32 cellular contexts compared by ENCODE assay signal in the genomic region with DNA sequence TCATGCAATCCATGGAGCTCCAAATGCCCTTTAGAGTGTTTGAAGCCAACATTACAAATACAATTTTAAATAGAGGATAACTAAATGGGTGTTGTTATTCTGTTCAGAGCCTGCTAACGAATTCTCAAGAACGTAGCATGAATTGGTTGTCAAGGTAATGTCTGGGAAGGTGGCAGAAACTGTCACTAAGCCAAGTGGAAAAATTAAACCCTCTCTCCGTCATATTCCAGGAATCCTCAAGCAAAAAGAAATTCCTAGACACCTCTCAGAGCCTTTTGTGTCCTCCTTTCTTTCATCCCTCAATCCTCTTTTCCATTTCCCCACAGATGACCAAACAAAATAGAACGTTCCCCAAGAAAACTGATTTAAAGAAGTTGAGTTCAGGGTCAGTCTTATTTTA.
"Had no signal": no experiment of that assay in that cellular context is flagged by ENCODE, and none has a peak within 500 bp of the region (broad histone marks: within the 10 kb centered on the region; RNA-seq: fewer than 3 reads in every experiment).

No MANE protein-coding gene starts in this region.

- H3K27ac ChIP-seq: body of pancreas, breast epithelium, cardiac muscle cell, coronary artery, dorsolateral prefrontal cortex, esophagus squamous epithelium, gastroesophageal sphincter, WERI-Rb-1 had no signal

- H3K4me3 Mint-ChIP-seq: activated B cell treated with CpG ODN at 0.5 μM for 24 hours; activated CD8-positive, alpha-beta T cell treated with anti-CD3 and anti-CD28 coated beads for 36 hours; activated naive CD8-positive, alpha-beta T cell; activated T-cell treated with anti-CD3 and anti-CD28 coated beads, Interleukin-2, amount 50 U/mL, for 4 hours; activated T-helper 17 cell treated with anti-CD3 and anti-CD28 coated beads, Interleukin-2, amount 50 U/mL, for 72 hours; dendritic cell treated with granulocyte-macrophage colony-stimulating factor and Interleukin-4, amounts not matched to agents 40 ng/mL and 50 ng/mL, for 4 days; T-helper 17 cell; T-helper 2 cell treated with Interferon-gamma antibody and Interleukin-4, amounts not matched to agents 5 μg/mL and 100 μg/mL, for 36 hours had no signal

- H3K4me1 ChIP-seq: body of pancreas, breast epithelium, esophagus squamous epithelium, gastroesophageal sphincter had no signal

- H3K27me3 ChIP-seq: body of pancreas, cardiac muscle cell, esophagus squamous epithelium, gastroesophageal sphincter had no signal

- H3K27me3 Mint-ChIP-seq: activated B cell treated with CpG ODN at 0.5 μM for 24 hours; activated CD8-positive, alpha-beta T cell treated with anti-CD3 and anti-CD28 coated beads for 36 hours; activated naive CD8-positive, alpha-beta T cell; activated T-helper 17 cell treated with anti-CD3 and anti-CD28 coated beads, Interleukin-2, amount 50 U/mL, for 72 hours; dendritic cell treated with granulocyte-macrophage colony-stimulating factor and Interleukin-4, amounts not matched to agents 40 ng/mL and 50 ng/mL, for 4 days; T-helper 17 cell had no signal

- H3K4me1 Mint-ChIP-seq: activated B cell treated with CpG ODN at 0.5 μM for 24 hours; activated T-helper 17 cell treated with anti-CD3 and anti-CD28 coated beads, Interleukin-2, amount 50 U/mL, for 72 hours; T-helper 17 cell had no signal

- H3K36me3 Mint-ChIP-seq: activated naive CD8-positive, alpha-beta T cell had no signal

- H3K27ac Mint-ChIP-seq: activated B cell treated with CpG ODN at 0.5 μM for 24 hours; activated CD8-positive, alpha-beta T cell treated with anti-CD3 and anti-CD28 coated beads for 36 hours; activated naive CD8-positive, alpha-beta T cell; activated T-helper 17 cell treated with anti-CD3 and anti-CD28 coated beads, Interleukin-2, amount 50 U/mL, for 72 hours; dendritic cell treated with granulocyte-macrophage colony-stimulating factor and Interleukin-4, amounts not matched to agents 40 ng/mL and 50 ng/mL, for 4 days; T-helper 17 cell; T-helper 2 cell treated with Interferon-gamma antibody and Interleukin-4, amounts not matched to agents 5 μg/mL and 100 μg/mL, for 36 hours had no signal

- ATAC-seq: activated CD4-positive, CD25-positive, alpha-beta regulatory T cell treated with anti-CD3 and anti-CD28 coated beads, Interleukin-2, amount 50 U/mL, for 24 hours; activated CD8-positive, alpha-beta T cell treated with anti-CD3 and anti-CD28 coated beads for 36 hours; activated T-cell treated with anti-CD3 and anti-CD28 coated beads, Interleukin-2, amount 50 U/mL, for 4 hours; activated T-helper 17 cell treated with anti-CD3 and anti-CD28 coated beads, Interleukin-2, amount 50 U/mL, for 72 hours; body of pancreas; gastroesophageal sphincter; T-helper 17 cell had no signal

- DNase-seq: activated B cell treated with CpG ODN at 0.5 μM for 24 hours; activated CD4-positive, alpha-beta T cell treated with anti-CD3 and anti-CD28 coated beads for 48 hours; activated CD4-positive, alpha-beta T cell treated with anti-CD3 and anti-CD28 coated beads, Interleukin-2, amount 50 U/mL, for 1 hour; activated CD4-positive, alpha-beta T cell treated with anti-CD3 and anti-CD28 coated beads, Interleukin-2, amount 50 U/mL, for 48 hours; activated CD8-positive, alpha-beta memory T cell treated with anti-CD3 and anti-CD28 coated beads for 24 hours; activated CD8-positive, alpha-beta T cell treated with anti-CD3 and anti-CD28 coated beads for 36 hours; activated effector memory CD4-positive, alpha-beta T cell treated with Interleukin-2 at 50 U/mL for 16 hours; activated gamma-delta T cell treated with Interleukin-2 at 50 U/mL for 16 hours; activated naive CD4-positive, alpha-beta T cell treated with anti-CD3 and anti-CD28 coated beads, Interleukin-2, amount 50 U/mL, for 16 hours; activated naive CD4-positive, alpha-beta T cell treated with Interleukin-2 at 50 U/mL for 16 hours; activated T-cell treated with anti-CD3 and anti-CD28 coated beads, Interleukin-2, amount 50 U/mL, for 4 hours; amniotic stem cell; anterior cingulate cortex; body of pancreas; central memory CD4-positive, alpha-beta T cell; dorsolateral prefrontal cortex; effector memory CD4-positive, alpha-beta T cell; esophagus squamous epithelium; foreskin melanocyte; T-helper 1 cell; T-helper 17 cell; T1000; WERI-Rb-1 had no signal

- H3K36me3 ChIP-seq: breast epithelium, cardiac muscle cell, esophagus squamous epithelium, gastroesophageal sphincter, WERI-Rb-1 had no signal

- H3K9me3 ChIP-seq: body of pancreas, breast epithelium, esophagus squamous epithelium, gastroesophageal sphincter had no signal

- H3K4me3 ChIP-seq: body of pancreas, breast epithelium, cardiac muscle cell, coronary artery, dorsolateral prefrontal cortex, esophagus squamous epithelium, gastroesophageal sphincter had no signal

- H3K9me3 Mint-ChIP-seq: activated B cell treated with CpG ODN at 0.5 μM for 24 hours; activated CD8-positive, alpha-beta T cell treated with anti-CD3 and anti-CD28 coated beads for 36 hours; activated T-cell treated with anti-CD3 and anti-CD28 coated beads, Interleukin-2, amount 50 U/mL, for 4 hours; activated T-helper 17 cell treated with anti-CD3 and anti-CD28 coated beads, Interleukin-2, amount 50 U/mL, for 72 hours; dendritic cell treated with granulocyte-macrophage colony-stimulating factor and Interleukin-4, amounts not matched to agents 40 ng/mL and 50 ng/mL, for 4 days; T-helper 2 cell treated with Interferon-gamma antibody and Interleukin-4, amounts not matched to agents 5 μg/mL and 100 μg/mL, for 36 hours had no signal
